8 cellular contexts compared by ENCODE assay signal in the genomic region with DNA sequence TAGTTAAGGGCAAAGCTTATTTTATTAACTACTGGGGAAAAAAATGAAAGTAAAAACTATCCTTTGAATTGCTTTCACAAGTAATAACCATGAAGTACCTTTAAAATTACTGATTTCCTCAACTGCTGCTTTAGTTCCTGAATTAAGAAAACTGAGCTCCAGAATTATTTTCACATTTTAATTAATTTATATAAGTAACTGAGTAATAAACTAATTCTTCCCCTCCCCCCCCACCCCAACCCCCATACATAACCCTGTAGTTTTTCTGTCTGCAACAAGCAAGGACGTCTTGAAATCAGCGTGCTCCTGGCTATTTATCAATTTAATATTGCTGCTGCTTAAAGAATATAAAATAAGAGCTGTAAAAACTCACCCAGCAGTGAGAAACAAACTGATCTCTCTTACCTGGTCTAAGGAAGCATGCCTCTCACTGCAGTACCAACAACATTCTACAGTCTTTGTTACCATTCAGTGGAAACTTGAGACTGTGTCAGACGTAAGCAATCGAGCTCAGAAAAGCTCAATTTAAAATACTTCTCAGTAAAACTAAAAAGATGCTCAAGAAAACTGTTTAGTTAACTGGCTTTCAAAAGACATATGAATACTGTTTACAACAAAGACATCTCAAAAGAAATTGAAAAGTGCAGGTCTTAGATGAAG.
DNase-seq lines count a peak whose midpoint lies in the region; ATAC-seq, FAIRE-seq and TF ChIP-seq lines count a peak whose summit lies in the region.

No MANE protein-coding gene starts in this region.

- no peak overlapping the region for H3K27ac ChIP-seq in CD4-positive, alpha-beta T cell (ENCODE audit: low read depth, low read length)
- no peak overlapping the region for H3K27ac ChIP-seq in PC-9
- H3K27ac ChIP-seq in kidney (ENCODE audit: low read depth in 2 of 2, low read length in 2 of 2) = peak overlapping the region in 1 of 2 donors; percentile 66

- CTCF ChIA-PET in CD4-positive, alpha-beta T cell (lab: Charles Lee) = interaction anchor here (0.6 kb wide), 1 partner anchor 8 kb away, joined by 5 read pairs; no protein-coding TSS in a partner anchor
- CTCF ChIA-PET in PC-9 (lab: Charles Lee) = interaction anchor here (0.5 to 1.2 kb wide), 7 partner anchors 81 to 453 kb away, joined by 3 to 6 read pairs (median 5); no protein-coding TSS in a partner anchor

- peak overlapping the region; percentile 46 for H3K27ac Mint-ChIP-seq in CD4-positive, alpha-beta T cell
- peak overlapping the region; percentile 16 for H3K27ac Mint-ChIP-seq in central memory CD8-positive, alpha-beta T cell (ENCODE audit: low read depth)
- peak overlapping the region; percentile 89 for H3K27ac Mint-ChIP-seq in stimulated activated naive B cell treated with anti-CD40 and anti-IgM and Interleukin-4, amounts not matched to agents 10 μg/mL and 1 μg/mL and 100 μg/mL, for 72 hours

- H3F3A ChIP-seq in PC-9 (ENCODE audit: insufficient read depth, low read depth) = no peaks in the 10 kb centered on the region

- no peaks in the 10 kb centered on the region for H4K20me1 ChIP-seq in PC-9 (ENCODE audit: insufficient read depth)

- H3K9me2 ChIP-seq in PC-9 (ENCODE audit: insufficient read depth) = no peaks in the 10 kb centered on the region

- no peak overlapping the region for H2AFZ ChIP-seq in PC-9

- no peaks in the 10 kb centered on the region for H3K9me3 Mint-ChIP-seq in CD4-positive, alpha-beta T cell
- no peaks in the 10 kb centered on the region for H3K9me3 Mint-ChIP-seq in central memory CD8-positive, alpha-beta T cell
- H3K9me3 Mint-ChIP-seq in stimulated activated naive B cell treated with anti-CD40 and anti-IgM and Interleukin-4, amounts not matched to agents 10 μg/mL and 1 μg/mL and 100 μg/mL, for 72 hours = peaks cover 0 to 3% of the 10 kb centered on the region in 2 donors

- H3K4me3 ChIP-seq in PC-9 (peak overlapping the region; percentile 39; the same call in 1 of the 2 replicates), kidney (ENCODE audit: low read length in 2 of 2) (peak overlapping the region; percentile 69 to 80)

- ATAC-seq in CD4-positive, alpha-beta T cell (ENCODE audit: poor library complexity) = peak; percentile 88
- ATAC-seq in GM18867 (IDR thresholded peaks at IDR 0.05; ENCODE audit: unreplicated experiment) = peak; percentile 68
- ATAC-seq in HG03442 (IDR thresholded peaks at IDR 0.05; ENCODE audit: unreplicated experiment) = peak; percentile 54
- ATAC-seq in central memory CD8-positive, alpha-beta T cell (replicated peaks; ENCODE audit: extremely low read depth, poor library complexity, severe bottlenecking) = peak; percentile 80
- peak; percentile 86 to 90 for ATAC-seq in stimulated activated naive B cell treated with anti-CD40 and anti-IgM and Interleukin-4, amounts not matched to agents 10 μg/mL and 1 μg/mL and 100 μg/mL, for 72 hours (replicated peaks)

- BruUV-seq in PC-9 (replicated peaks; lab: Mats Ljungman, UMichigan) = no TSS peak

- H3K4me1 Mint-ChIP-seq in CD4-positive, alpha-beta T cell (ENCODE audit: low read depth) = peaks cover 36% of the 10 kb centered on the region
- H3K4me1 Mint-ChIP-seq in central memory CD8-positive, alpha-beta T cell = peaks cover 6% of the 10 kb centered on the region
- H3K4me1 Mint-ChIP-seq in stimulated activated naive B cell treated with anti-CD40 and anti-IgM and Interleukin-4, amounts not matched to agents 10 μg/mL and 1 μg/mL and 100 μg/mL, for 72 hours = peaks cover 6 to 24% of the 10 kb centered on the region in 2 donors

- H3K36me3 Mint-ChIP-seq in CD4-positive, alpha-beta T cell (ENCODE audit: low read depth) = peaks cover 8% of the 10 kb centered on the region
- peaks cover 6% of the 10 kb centered on the region for H3K36me3 Mint-ChIP-seq in central memory CD8-positive, alpha-beta T cell (ENCODE audit: insufficient read depth)
- peaks cover 0 to 4% of the 10 kb centered on the region in 2 donors for H3K36me3 Mint-ChIP-seq in stimulated activated naive B cell treated with anti-CD40 and anti-IgM and Interleukin-4, amounts not matched to agents 10 μg/mL and 1 μg/mL and 100 μg/mL, for 72 hours

- H3K79me2 ChIP-seq in PC-9 (ENCODE audit: low read depth) = no peaks in the 10 kb centered on the region

- H3K4me1 ChIP-seq in PC-9 (replicated peaks; ENCODE audit: insufficient read depth) (no peaks in the 10 kb centered on the region), kidney (ENCODE audit: control insufficient read depth in 1 of 2, insufficient read depth in 1 of 2, low read depth in 1 of 2, low read length in 2 of 2) (no peaks in the 10 kb centered on the region)

- no peak for TF ChIP-seq CTCF in CD4-positive, alpha-beta T cell (IDR thresholded peaks at IDR 0.05)
- TF ChIP-seq CTCF in PC-9 (conservative IDR thresholded peaks at IDR 0.05) (no peak), kidney (IDR thresholded peaks at IDR 0.05; ENCODE audit: borderline replicate concordance, extremely low read depth, insufficient read depth) (peak; percentile 17)

- H3K9me3 ChIP-seq in CD4-positive, alpha-beta T cell (ENCODE audit: control insufficient read depth, low read length) = no peaks in the 10 kb centered on the region
- H3K9me3 ChIP-seq in PC-9 (ENCODE audit: insufficient read depth, low read depth) (no peaks in the 10 kb centered on the region), kidney (ENCODE audit: control insufficient read depth in 1 of 2, low read length in 2 of 2) (no peaks in the 10 kb centered on the region)

- no peaks in the 10 kb centered on the region for H3K27me3 Mint-ChIP-seq in CD4-positive, alpha-beta T cell
- H3K27me3 Mint-ChIP-seq in central memory CD8-positive, alpha-beta T cell = no peaks in the 10 kb centered on the region
- H3K27me3 Mint-ChIP-seq in stimulated activated naive B cell treated with anti-CD40 and anti-IgM and Interleukin-4, amounts not matched to agents 10 μg/mL and 1 μg/mL and 100 μg/mL, for 72 hours = no peaks in the 10 kb centered on the region

- peak overlapping the region; percentile 45 for H3K4me2 ChIP-seq in PC-9

- peak overlapping the region; percentile 96 for H3K4me3 Mint-ChIP-seq in CD4-positive, alpha-beta T cell
- peak overlapping the region; percentile 80 for H3K4me3 Mint-ChIP-seq in central memory CD8-positive, alpha-beta T cell
- H3K4me3 Mint-ChIP-seq in stimulated activated naive B cell treated with anti-CD40 and anti-IgM and Interleukin-4, amounts not matched to agents 10 μg/mL and 1 μg/mL and 100 μg/mL, for 72 hours = peak overlapping the region; percentile 87 to 93

- POLR2A ChIA-PET in CD4-positive, alpha-beta T cell (lab: Charles Lee) = interaction anchor here (0.6 to 0.7 kb wide), 2 partner anchors 761 to 973 kb away, joined by 3 read pairs; partner anchors contain the start of gene U2SURP
- POLR2A ChIA-PET in PC-9 (lab: Charles Lee; ENCODE audit: unreplicated experiment) = interaction anchor here (0.6 to 0.7 kb wide), 3 partner anchors 68 to 1943 kb away, joined by 5 to 12 read pairs (median 6); partner anchors contain the start of gene DIPK2A

- FAIRE-seq in kidney (lab: Jason Lieb, UNC) = no peak

- H3K36me3 ChIP-seq in PC-9 (ENCODE audit: low read depth) (no peaks in the 10 kb centered on the region), kidney (ENCODE audit: control insufficient read depth in 1 of 2, insufficient read depth in 2 of 2, low read length in 2 of 2) (no peaks in the 10 kb centered on the region)

- DNase-seq in CD4-positive, alpha-beta T cell = peak in 1 of 10 experiments; percentile 10
- peak in 1 of 2 experiments; percentile 35 for DNase-seq in PC-9
- no peak for DNase-seq in central memory CD8-positive, alpha-beta T cell (ENCODE audit: low spot score in 2 of 2)
- no peak for DNase-seq in kidney
- DNase-seq in stimulated activated naive B cell treated with anti-CD40 and anti-IgM and Interleukin-4, amounts not matched to agents 10 μg/mL and 1 μg/mL and 100 μg/mL, for 72 hours = peak; percentile 37
- no peak for DNase-seq in NCI-H2081 treated with DMSO at 0.1 percent for 48 hours (lab: John Stamatoyannopoulos, UW)

- no peaks in the 10 kb centered on the region for H3K27me3 ChIP-seq in CD4-positive, alpha-beta T cell (ENCODE audit: control insufficient read depth, insufficient read depth, low read length)
- H3K27me3 ChIP-seq in PC-9 (ENCODE audit: insufficient read depth, low read depth) = no peaks in the 10 kb centered on the region

- intact Hi-C loops in CD4-positive, alpha-beta T cell (cut with DNase I, micrococcal nuclease) = loop anchor here (5.0 to 10.0 kb wide), 4 partner anchors 151 to 974 kb away; partner anchors contain the start of genes ATP1B3 (in 1 of the 2), GK5 (in 1 of the 2) and U2SURP (in 1 of the 2)
- intact Hi-C loops in PC-9 (cut with micrococcal nuclease; ENCODE audit: unreplicated experiment) = loop anchor here (2.0 kb wide), 2 partner anchors 88 to 290 kb away; partner anchors contain the start of gene RNF7
- intact Hi-C loops in kidney (cut with DNase I) = no loop called here

- H3K9ac ChIP-seq in kidney (ENCODE audit: low read length in 2 of 2) = peak overlapping the region; percentile 38 to 53

Comparison
In these comparisons a context has a peak if more than half of its experiments do, and no peak if none do; other contexts are left out.
1. H3K27ac Mint-ChIP-seq: peak in every context shown above with its lines; median percentile 89 in stimulated activated naive B cell treated with anti-CD40 and anti-IgM and Interleukin-4, amounts not matched to agents 10 μg/mL and 1 μg/mL and 100 μg/mL, for 72 hours; 46 in CD4-positive, alpha-beta T cell; 16 in central memory CD8-positive, alpha-beta T cell.